In genomic region chr7:38728145-38728544, GRCh38 we compare ENCODE assay signal across 23 cellular contexts.
DNase-seq lines count a peak whose midpoint lies in the region; ATAC-seq, FAIRE-seq and TF ChIP-seq lines count a peak whose summit lies in the region.
"Had no signal": no experiment of that assay in that cellular context is flagged by ENCODE, and none has a peak within 500 bp of the region (broad histone marks: within the 10 kb centered on the region; RNA-seq: fewer than 3 reads in every experiment).

No MANE protein-coding gene starts in this region.

- no peaks in the 10 kb centered on the region for H3K9me3 Mint-ChIP-seq in endodermal cell
- H3K9me3 Mint-ChIP-seq: CD4-positive, alpha-beta memory T cell; nephron progenitor cell had no signal

- FAIRE-seq in H1 (lab: Jason Lieb, UNC), result no peak

- H3K27me3 Mint-ChIP-seq in endodermal cell (ENCODE audit: insufficient read depth), result no peaks in the 10 kb centered on the region
- H3K27me3 Mint-ChIP-seq: CD4-positive, alpha-beta memory T cell had no signal

- H3K4me2 ChIP-seq in H1 (ENCODE audit: insufficient read depth in 1 of 2, low read depth in 2 of 2, low read length in 2 of 2) (no peak overlapping the region), mesenchymal stem cell (ENCODE audit: low read length, poor library complexity, severe bottlenecking) (no peak overlapping the region)

- H3K79me1 ChIP-seq in H1 (ENCODE audit: low read depth, low read length), result no peaks in the 10 kb centered on the region
- peaks cover 2% of the 10 kb centered on the region for H3K79me1 ChIP-seq in mesenchymal stem cell (replicated peaks; ENCODE audit: low read length, poor library complexity, severe bottlenecking)

- H2BK5ac ChIP-seq in H1 (ENCODE audit: low read depth, low read length), result no peak overlapping the region
- no peak overlapping the region for H2BK5ac ChIP-seq in mesenchymal stem cell (ENCODE audit: low read depth, low read length, poor library complexity, severe bottlenecking)

- H3K27ac Mint-ChIP-seq in endodermal cell, result no peak overlapping the region
- H3K27ac Mint-ChIP-seq: CD4-positive, alpha-beta memory T cell; nephron progenitor cell had no signal

- H4K5ac ChIP-seq in H1 (ENCODE audit: insufficient read length, low read depth, low read length), result no peak overlapping the region

- H3K9ac ChIP-seq in H1 (replicated peaks in 1 of 4; ENCODE audit: extremely low read depth in 1 of 4, low read depth in 3 of 4, low read length in 3 of 4) (no peak overlapping the region), mesenchymal stem cell (ENCODE audit: low read length) (no peak overlapping the region), endodermal cell (ENCODE audit: extremely low read depth, low read length, poor library complexity, severe bottlenecking) (no peak overlapping the region)
- H3K9ac ChIP-seq: parathyroid adenoma had no signal

- POLR2A ChIA-PET in H1 (lab: Charles Lee; ENCODE audit: partially characterized antibody), result no interaction called here

- H3K27ac ChIP-seq in H1 (ENCODE audit: low read depth, low read length) (no peak overlapping the region), mesenchymal stem cell (ENCODE audit: low read length, poor library complexity, severe bottlenecking) (peak overlapping the region; percentile 22), endodermal cell (ENCODE audit: low read depth, low read length) (no peak overlapping the region)
- H3K27ac ChIP-seq: parathyroid adenoma, sigmoid colon, SJCRH30, suprapubic skin had no signal

- DNase-seq in EH (ENCODE audit: low read depth) (peak; percentile 19), LHCN-M2 (ENCODE audit: low read depth) (peak; percentile 19), H1 (ENCODE audit: low read depth in 1 of 2, low spot score in 2 of 2) (no peak), mesenchymal stem cell (no peak), H7 (no peak), endodermal cell (no peak), UCSD-AML1 (lab: John Stamatoyannopoulos, UW; ENCODE audit: unreplicated experiment) (no peak)
- DNase-seq: activated CD4-positive, alpha-beta T cell treated with anti-CD3 and anti-CD28 coated beads, Interleukin-2, amount 50 U/mL, for 1 hour; activated CD8-positive, alpha-beta memory T cell treated with anti-CD3 and anti-CD28 coated beads, Interleukin-2, amount 50 U/mL, for 48 hours; activated effector memory CD4-positive, alpha-beta T cell treated with Interleukin-2 at 50 U/mL for 16 hours; caudate nucleus; CD4-positive, alpha-beta memory T cell; DMS79; KBM-7; NCI-H2029; NCI-H226; nephron progenitor cell; sigmoid colon had no signal

- H3K14ac ChIP-seq in H1 (ENCODE audit: insufficient read length), result no peak overlapping the region
- no peak overlapping the region for H3K14ac ChIP-seq in mesenchymal stem cell (ENCODE audit: low read length in 2 of 2)

- H3K23me2 ChIP-seq in H1 (ENCODE audit: low read depth, low read length), result no peaks in the 10 kb centered on the region

- WGBS in H1 (ENCODE audit: extremely low coverage in 1 of 2, insufficient coverage in 1 of 2, insufficient read length in 1 of 2, insufficient replicate concordance in 2 of 2, low coverage in 1 of 2, low lambda C conversion rate in 2 of 2, missing lambda C conversion rate in 1 of 2), 2 experiments, result 93% methylated on average over 3 of the region's 3 CpGs; no CpG with 5 or more reads in 1 of the 2 experiments
- 60% methylated on average over 1 of the region's 3 CpGs for WGBS in mesenchymal stem cell
- WGBS in endodermal cell (ENCODE audit: insufficient coverage in 1 of 2, insufficient read length in 1 of 2), 2 experiments, result 71 to 82% methylated on average over 1 to 2 of the region's 3 CpGs

- H2BK20ac ChIP-seq in H1 (ENCODE audit: low read length), result no peak overlapping the region

- no peak for TF ChIP-seq EP300 in H1 (IDR thresholded peaks at IDR 0.05; ENCODE audit: borderline replicate concordance in 1 of 2, low read depth in 2 of 2, low read length in 2 of 2)

- H4K8ac ChIP-seq in H1 (ENCODE audit: extremely low read depth, insufficient read depth, low read length), result no peak overlapping the region
- H4K8ac ChIP-seq in mesenchymal stem cell (ENCODE audit: low read length), result no peak overlapping the region

- H2BK12ac ChIP-seq in H1 (ENCODE audit: low read depth, low read length) (no peak overlapping the region), mesenchymal stem cell (ENCODE audit: low read length in 2 of 2) (no peak overlapping the region)

- peaks cover 2 to 22% (median 6%) of the 10 kb centered on the region in 4 experiments; a peak in 7 of 8 replicates for H3K36me3 ChIP-seq in H1 (ENCODE audit: control insufficient read depth in 2 of 4, insufficient read depth in 4 of 4, low read length in 3 of 4)
- H3K36me3 ChIP-seq in mesenchymal stem cell (ENCODE audit: control insufficient read depth in 1 of 2, insufficient read depth in 2 of 2, low read depth in 1 of 2, low read length in 2 of 2), result peaks cover 20 to 53% of the 10 kb centered on the region in 2 experiments
- H3K36me3 ChIP-seq in H7 (replicated peaks; ENCODE audit: control insufficient read depth, insufficient read depth, low read length), result peaks cover 2% of the 10 kb centered on the region
- H3K36me3 ChIP-seq in endodermal cell (ENCODE audit: control insufficient read depth, insufficient read depth, low read length), result peaks cover 18% of the 10 kb centered on the region
- H3K36me3 ChIP-seq: SJCRH30 had no signal

- no peaks in the 10 kb centered on the region for H3K79me2 ChIP-seq in H1 (ENCODE audit: control insufficient read depth in 1 of 2, insufficient read depth in 2 of 2, low read length in 2 of 2)
- H3K79me2 ChIP-seq: parathyroid adenoma had no signal

- CTCF ChIA-PET in H1 (lab: Charles Lee; ENCODE audit: partially characterized antibody), result no interaction called here

- H3K23ac ChIP-seq in H1 (ENCODE audit: insufficient read length) (no peak overlapping the region), mesenchymal stem cell (ENCODE audit: low read length in 2 of 2) (no peak overlapping the region)

- no peak for TF ChIP-seq POLR2A in H1 (IDR thresholded peaks at IDR 0.05; ENCODE audit: control extremely low read depth in 1 of 2, low read depth in 2 of 2, low read length in 2 of 2)

- TF ChIP-seq CTCF in H1 (IDR thresholded peaks at IDR 0.05; ENCODE audit: control extremely low read depth in 1 of 3, insufficient read depth in 1 of 3, low read depth in 1 of 3, low read length in 3 of 3) (no peak), endodermal cell (conservative IDR thresholded peaks at IDR 0.05) (no peak)

- no peak overlapping the region for H2BK15ac ChIP-seq in H1 (ENCODE audit: low read length)
- H2BK15ac ChIP-seq in mesenchymal stem cell (ENCODE audit: low read depth, poor library complexity, severe bottlenecking), result no peak overlapping the region

- ATAC-seq in HG02571 (IDR thresholded peaks at IDR 0.05; ENCODE audit: unreplicated experiment), result no peak
- ATAC-seq: left lobe of liver had no signal

- no peak overlapping the region for H3K4me3 Mint-ChIP-seq in endodermal cell
- H3K4me3 Mint-ChIP-seq: CD4-positive, alpha-beta memory T cell; nephron progenitor cell had no signal

- H2AFZ ChIP-seq in H1 (ENCODE audit: low read length) (no peak overlapping the region), mesenchymal stem cell (ENCODE audit: low read depth, low read length) (no peak overlapping the region)
- H2AFZ ChIP-seq: parathyroid adenoma had no signal

- H3K9me3 ChIP-seq in H1 (ENCODE audit: insufficient read depth in 2 of 2, low read depth in 1 of 2, low read length in 1 of 2), result no peaks in the 10 kb centered on the region
- no peaks in the 10 kb centered on the region for H3K9me3 ChIP-seq in mesenchymal stem cell (ENCODE audit: control insufficient read depth, low read length)
- H3K9me3 ChIP-seq in endodermal cell (ENCODE audit: control insufficient read depth, low read length), result no peaks in the 10 kb centered on the region
- H3K9me3 ChIP-seq: sigmoid colon, SJCRH30, suprapubic skin had no signal

- no peak overlapping the region for H3K56ac ChIP-seq in H1 (replicated peaks; ENCODE audit: insufficient read length, low read depth, low read length)

- H3K18ac ChIP-seq in H1 (ENCODE audit: extremely low read depth, low read length) (no peak overlapping the region), mesenchymal stem cell (ENCODE audit: low read depth in 1 of 2, low read length in 2 of 2) (no peak overlapping the region)

- H3K27me3 ChIP-seq in H1 (replicated peaks in 1 of 4; ENCODE audit: control insufficient read depth in 3 of 4, extremely low read depth in 1 of 4, insufficient read depth in 3 of 4, low read length in 3 of 4) (no peaks in the 10 kb centered on the region), mesenchymal stem cell (ENCODE audit: control insufficient read depth in 1 of 2, insufficient read depth in 1 of 2, low read length in 2 of 2) (no peaks in the 10 kb centered on the region), H7 (ENCODE audit: control insufficient read depth, insufficient read depth, low read length) (no peaks in the 10 kb centered on the region), endodermal cell (ENCODE audit: control insufficient read depth, insufficient read depth, low read length, poor library complexity, severe bottlenecking) (no peaks in the 10 kb centered on the region)
- H3K27me3 ChIP-seq: sigmoid colon, SJCRH30, suprapubic skin had no signal

- H3K4me1 ChIP-seq in H1 (replicated peaks in 1 of 4; ENCODE audit: control insufficient read depth in 3 of 4, insufficient read depth in 4 of 4, low read length in 3 of 4), result peaks cover 0 to 5% (median 3%) of the 10 kb centered on the region in 4 experiments; a peak in 3 of 7 replicates
- peaks cover 6% of the 10 kb centered on the region for H3K4me1 ChIP-seq in mesenchymal stem cell (ENCODE audit: control insufficient read depth, insufficient read depth, low read depth, low read length)
- peaks cover 4% of the 10 kb centered on the region for H3K4me1 ChIP-seq in endodermal cell (ENCODE audit: control insufficient read depth, insufficient read depth, low read length)
- H3K4me1 ChIP-seq: parathyroid adenoma, suprapubic skin had no signal

- H2AK5ac ChIP-seq in H1 (ENCODE audit: low read depth, low read length), result no peak overlapping the region
- no peak overlapping the region for H2AK5ac ChIP-seq in mesenchymal stem cell (ENCODE audit: low read length, severe bottlenecking)

- no peak overlapping the region for H4K91ac ChIP-seq in H1 (replicated peaks; ENCODE audit: insufficient read length, low read length)
- no peak overlapping the region for H4K91ac ChIP-seq in mesenchymal stem cell (ENCODE audit: low read length)

- H3K4me3 ChIP-seq in H1 (ENCODE audit: extremely low read depth in 1 of 4, insufficient read depth in 2 of 4, low read depth in 3 of 4, low read length in 4 of 4), result no peak overlapping the region
- H3K4me3 ChIP-seq in mesenchymal stem cell (ENCODE audit: insufficient read depth in 1 of 2, low read depth in 1 of 2, low read length in 2 of 2), result no peak overlapping the region
- no peak overlapping the region for H3K4me3 ChIP-seq in H7 (ENCODE audit: insufficient read depth, low read depth, low read length)
- no peak overlapping the region for H3K4me3 ChIP-seq in endodermal cell (ENCODE audit: low read length)
- H3K4me3 ChIP-seq: sigmoid colon, SJCRH30, suprapubic skin had no signal

- peaks cover 37% of the 10 kb centered on the region for H3K36me3 Mint-ChIP-seq in endodermal cell (ENCODE audit: low read depth)

- H4K20me1 ChIP-seq in H1 (replicated peaks in 1 of 2; ENCODE audit: control insufficient read depth in 1 of 2, insufficient read depth in 2 of 2, low read length in 2 of 2), result no peaks in the 10 kb centered on the region

- H2BK120ac ChIP-seq in H1 (replicated peaks; ENCODE audit: low read depth, low read length) (no peak overlapping the region), mesenchymal stem cell (ENCODE audit: low read depth, low read length) (no peak overlapping the region)

- no peak overlapping the region for H3K4ac ChIP-seq in H1 (replicated peaks; ENCODE audit: insufficient read length, low read depth, low read length)
- no peak overlapping the region for H3K4ac ChIP-seq in mesenchymal stem cell (ENCODE audit: low read depth in 1 of 2, low read length in 2 of 2)

- TF ChIP-seq RAD21 in H1 (IDR thresholded peaks at IDR 0.05 in 1 of 2, conservative IDR thresholded peaks at IDR 0.05 in 1 of 2; ENCODE audit: low read depth in 2 of 2, low read length in 2 of 2), result no peak

- H3K4me1 Mint-ChIP-seq in endodermal cell, result peaks cover 7% of the 10 kb centered on the region
- H3K4me1 Mint-ChIP-seq: CD4-positive, alpha-beta memory T cell had no signal

Comparison
In these comparisons a context has a peak if more than half of its experiments do, and no peak if none do; other contexts are left out.
1. DNase-seq: peak in EH (single experiment) and LHCN-M2 (single experiment); none in H1 (0 of 2), mesenchymal stem cell (single experiment), H7 (single experiment), endodermal cell (single experiment) and UCSD-AML1 (single experiment).